ENCODE assay signal across 8 cellular contexts in the genomic region with DNA sequence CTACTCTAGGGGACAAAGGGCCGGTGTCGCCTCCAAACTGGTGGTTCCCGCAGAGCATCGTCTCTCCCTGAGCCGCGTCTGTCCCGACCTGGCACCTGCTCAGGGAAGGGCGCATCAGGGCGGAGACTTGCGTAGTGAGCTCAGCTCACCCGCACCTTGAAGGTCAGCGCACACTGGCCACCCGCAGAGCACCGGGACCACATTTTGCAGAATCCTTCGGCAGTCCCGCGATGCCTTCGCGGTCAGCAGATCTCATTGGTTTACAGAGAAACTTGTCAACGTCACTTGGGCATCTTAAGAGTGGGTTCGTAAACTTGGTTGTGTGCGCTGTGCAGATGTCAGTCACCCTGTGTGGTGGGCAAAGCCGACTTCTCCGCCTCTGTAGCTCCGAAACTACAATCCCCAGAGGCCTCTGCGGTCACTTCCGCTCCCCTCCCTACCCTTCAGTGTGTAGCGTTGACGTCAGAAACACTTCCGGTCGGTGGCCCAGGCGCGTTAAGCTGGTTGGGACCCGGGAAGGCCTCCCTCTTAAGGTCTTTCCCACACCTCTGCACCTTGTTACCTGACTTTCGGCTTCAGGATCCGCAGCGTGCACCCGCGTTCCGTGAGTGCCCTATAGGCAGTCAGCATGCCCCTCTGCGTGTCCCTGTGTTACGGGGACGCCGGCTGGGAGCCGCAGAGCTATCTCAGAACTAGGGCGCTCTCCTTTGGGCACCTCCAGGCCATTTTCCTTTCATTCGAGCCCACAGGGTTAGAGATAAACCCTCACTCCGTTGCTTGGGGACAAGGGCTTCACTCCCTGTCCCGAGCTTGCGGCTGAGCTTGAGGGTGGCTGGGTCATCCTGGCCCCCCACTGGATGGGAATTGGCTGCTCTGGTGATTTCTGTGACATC. TPM values are rescaled to one million over a fixed set of nuclear protein-coding genes. Genes with fewer than 3 reads are reported as not detected.
DNase-seq lines count a peak whose midpoint lies in the region; ATAC-seq and TF ChIP-seq lines count a peak whose summit lies in the region.

No MANE protein-coding gene starts in this region.

- H3K79me2 ChIP-seq in mesendoderm (ENCODE audit: control insufficient read depth, insufficient read depth, low read length): peaks cover 8% of the 10 kb centered on the region

- H3K4me1 ChIP-seq in endodermal cell (ENCODE audit: control insufficient read depth, insufficient read depth, low read length) (no peaks in the 10 kb centered on the region), mesendoderm (ENCODE audit: control insufficient read depth, low read depth, low read length) (peaks cover 2% of the 10 kb centered on the region)

- H3K56ac ChIP-seq in mesendoderm (ENCODE audit: low read length): peak overlapping the region; percentile 100

- H3K27me3 Mint-ChIP-seq in endodermal cell (ENCODE audit: insufficient read depth): no peaks in the 10 kb centered on the region

- peak overlapping the region; percentile 61 for H3K4ac ChIP-seq in mesendoderm (ENCODE audit: low read depth, low read length)

- no peak overlapping the region for H2BK5ac ChIP-seq in mesendoderm (ENCODE audit: low read length)

- ATAC-seq in HG02840 (IDR thresholded peaks at IDR 0.05; ENCODE audit: low FRiP score, unreplicated experiment): peak; percentile 77
- no peak for ATAC-seq in HG02938 (IDR thresholded peaks at IDR 0.05; ENCODE audit: unreplicated experiment)

- no peak overlapping the region for H4K8ac ChIP-seq in mesendoderm (ENCODE audit: low read depth, low read length)

- peak overlapping the region; percentile 80 for H3K4me3 Mint-ChIP-seq in endodermal cell

- peak overlapping the region; percentile 51 for H3K27ac ChIP-seq in endodermal cell (ENCODE audit: low read depth, low read length)
- peak overlapping the region; percentile 14 for H3K27ac ChIP-seq in mesendoderm (ENCODE audit: low read depth, low read length)

- peaks cover 11% of the 10 kb centered on the region for H3K79me1 ChIP-seq in mesendoderm (ENCODE audit: low read length)

- peaks cover 8% of the 10 kb centered on the region for H3K9me3 ChIP-seq in endodermal cell (ENCODE audit: control insufficient read depth, low read length)

- H4K5ac ChIP-seq in mesendoderm (ENCODE audit: low read length): peak overlapping the region; percentile 56

- H3K18ac ChIP-seq in mesendoderm (ENCODE audit: low read length): no peak overlapping the region

- H3K4me3 ChIP-seq in endodermal cell (ENCODE audit: low read length): peak overlapping the region; percentile 93
- H3K4me3 ChIP-seq in mesendoderm (ENCODE audit: low read length): peak overlapping the region; percentile 97

- H3K27ac Mint-ChIP-seq in endodermal cell: peak overlapping the region; percentile 97

- H3K9ac ChIP-seq in endodermal cell (ENCODE audit: extremely low read depth, low read length, poor library complexity, severe bottlenecking) (peak overlapping the region; percentile 92), mesendoderm (ENCODE audit: low read length) (peak overlapping the region; percentile 99)

- H3K27me3 ChIP-seq in endodermal cell (ENCODE audit: control insufficient read depth, insufficient read depth, low read length, poor library complexity, severe bottlenecking) (no peaks in the 10 kb centered on the region), mesendoderm (ENCODE audit: insufficient read depth, low read length, poor library complexity) (no peaks in the 10 kb centered on the region)

- H3K36me3 ChIP-seq in endodermal cell (ENCODE audit: control insufficient read depth, insufficient read depth, low read length) (peaks cover 42% of the 10 kb centered on the region), mesendoderm (ENCODE audit: control insufficient read depth, insufficient read depth, low read length) (peaks cover 2% of the 10 kb centered on the region)

- H2AK5ac ChIP-seq in mesendoderm (ENCODE audit: low read length): peak overlapping the region; percentile 18

- H2BK120ac ChIP-seq in mesendoderm (ENCODE audit: low read depth, low read length): no peak overlapping the region

- DNase-seq in ELR (ENCODE audit: low read depth) (peak; percentile 90), NCI-H446 treated with DMSO at 0.1 percent for 48 hours (lab: John Stamatoyannopoulos, UW) (peak; percentile 40), endodermal cell (peak; percentile 97), mesendoderm (peak; percentile 98)
- DNase-seq in activated CD8-positive, alpha-beta memory T cell treated with anti-CD3 and anti-CD28 coated beads, Interleukin-2, amount 50 U/mL, for 24 hours (ENCODE audit: extremely low read depth): peak; percentile 68
- DNase-seq in stimulated activated CD8-positive, alpha-beta memory T cell treated with anti-CD3 and anti-CD28 coated beads, Interleukin-12 subunit alpha, Interleukin-12 subunit beta, amount 100 ng/mL, for 1 hour (ENCODE audit: low read depth): peak; percentile 78

- H3K4me2 ChIP-seq in mesendoderm (ENCODE audit: low read length): peak overlapping the region; percentile 99

- peak overlapping the region; percentile 100 for H3K23ac ChIP-seq in mesendoderm (ENCODE audit: low read length)

- H3K4me1 Mint-ChIP-seq in endodermal cell: peaks cover 33% of the 10 kb centered on the region

- H2BK15ac ChIP-seq in mesendoderm (replicated peaks; ENCODE audit: low read depth): no peak overlapping the region

- 53 to 55% methylated on average over 39 to 50 of the region's 50 CpGs for WGBS in endodermal cell (ENCODE audit: insufficient coverage in 1 of 2, insufficient read length in 1 of 2), 2 experiments
- no CpG with 5 or more reads among the region's 50 CpGs for WGBS in mesendoderm (ENCODE audit: extremely low coverage, insufficient coverage, low lambda C conversion rate)

- no peaks in the 10 kb centered on the region for H3K9me3 Mint-ChIP-seq in endodermal cell

- H3K36me3 Mint-ChIP-seq in endodermal cell (ENCODE audit: low read depth): peaks cover 55% of the 10 kb centered on the region

- TF ChIP-seq CTCF in endodermal cell (conservative IDR thresholded peaks at IDR 0.05): no peak

RNA-seq across cellular contexts. Expression of a gene that starts 36.5 kb away (rescaled TPM):
- total RNA-seq in endodermal cell: 1 to 10 TPM; 4.6 to 5.3 TPM
- 3.9 TPM for polyA plus RNA-seq in endodermal cell (2013, experiment 1 of 2)
- polyA plus RNA-seq in endodermal cell (2013, experiment 2 of 2): 3.9 TPM
- polyA plus RNA-seq in mesendoderm (2013, experiment 1 of 2): 2.2 TPM
- polyA plus RNA-seq in mesendoderm (2013, experiment 2 of 2): 2.5 TPM

Comparison
In these comparisons a context has a peak if more than half of its experiments do, and no peak if none do; other contexts are left out.
1. DNase-seq: peak in every context shown above with its lines; median percentile 98 in mesendoderm; 97 in endodermal cell; 90 in ELR; 78 in stimulated activated CD8-positive, alpha-beta memory T cell treated with anti-CD3 and anti-CD28 coated beads, Interleukin-12 subunit alpha, Interleukin-12 subunit beta, amount 100 ng/mL, for 1 hour; 68 in activated CD8-positive, alpha-beta memory T cell treated with anti-CD3 and anti-CD28 coated beads, Interleukin-2, amount 50 U/mL, for 24 hours; 40 in NCI-H446 treated with DMSO at 0.1 percent for 48 hours.